In the genomic region with DNA sequence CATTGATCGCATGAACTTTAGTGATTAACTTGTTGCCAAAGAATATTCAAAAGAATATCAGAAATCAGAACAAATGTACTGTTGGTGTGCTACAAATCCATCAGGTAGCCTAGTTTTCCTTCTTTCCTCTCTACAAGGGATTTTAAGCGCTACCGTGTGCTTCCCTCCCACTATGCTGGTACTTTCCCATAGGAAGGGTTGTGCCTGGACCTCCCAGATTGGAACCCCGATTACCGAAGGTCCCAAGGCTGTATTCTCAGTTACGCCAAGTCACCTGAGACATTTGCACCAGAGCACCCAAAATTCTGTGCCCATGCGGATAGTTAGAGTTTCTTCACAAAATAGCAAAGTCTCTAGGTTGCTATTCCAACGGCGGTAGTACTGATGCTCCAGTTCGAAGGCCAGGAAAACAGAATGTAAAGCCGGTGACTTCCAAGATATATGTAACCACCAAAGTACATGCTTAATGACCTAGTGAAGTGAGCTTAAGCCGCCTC, we compare ENCODE assay signal across 8 cellular contexts. TPM values are rescaled to one million over a fixed set of nuclear protein-coding genes. Genes with fewer than 3 reads are reported as not detected.
DNase-seq lines count a peak whose midpoint lies in the region; TF ChIP-seq lines count a peak whose summit lies in the region.

No MANE protein-coding gene starts in this region.

- H3K9me3 ChIP-seq in Caco-2 (no peaks in the 10 kb centered on the region; the same call in 1 of the 2 replicates), WERI-Rb-1 (ENCODE audit: severe bottlenecking) (no peaks in the 10 kb centered on the region), right atrium auricular region (no peaks in the 10 kb centered on the region), smooth muscle cell (replicated peaks; ENCODE audit: low read depth) (no peaks in the 10 kb centered on the region)

- H3K79me2 ChIP-seq in smooth muscle cell (ENCODE audit: low read depth), result peaks cover 31% of the 10 kb centered on the region

- CTCF ChIA-PET in Caco-2 (lab: Charles Lee), result interaction anchor here (0.9 to 2.1 kb wide), 7 partner anchors 15 to 284 kb away, joined by 3 to 18 read pairs (median 4); no protein-coding TSS in a partner anchor

- H3K4me1 ChIP-seq in Caco-2 (no peaks in the 10 kb centered on the region; the same call in 1 of the 2 replicates), right atrium auricular region (peaks cover 0 to 20% of the 10 kb centered on the region in 2 donors), smooth muscle cell (ENCODE audit: low read depth) (peaks cover 12% of the 10 kb centered on the region)

- TSS peak; percentile 93 for BruUV-seq in Caco-2 (replicated peaks; lab: Mats Ljungman, UMichigan)

- peak overlapping the region; percentile 98 for H3K4me3 ChIP-seq in Caco-2 (ENCODE audit: low read depth, low read length)
- H3K4me3 ChIP-seq in HFF-Myc (replicated peaks; ENCODE audit: low read depth, low read length), result peak overlapping the region; percentile 62
- H3K4me3 ChIP-seq in WERI-Rb-1 (ENCODE audit: low read depth, low read length), result peak overlapping the region; percentile 88
- H3K4me3 ChIP-seq in right atrium auricular region, result peak overlapping the region; percentile 80 to 99
- H3K4me3 ChIP-seq in smooth muscle cell, result peak overlapping the region; percentile 92

- peaks cover 25% of the 10 kb centered on the region for H3K36me3 Mint-ChIP-seq in Caco-2 (ENCODE audit: insufficient read depth, unreplicated experiment)

- peak overlapping the region; percentile 90 for H3K4me2 ChIP-seq in smooth muscle cell

- DNase-seq in Caco-2, result no peak
- no peak for DNase-seq in HFF-Myc (ENCODE audit: extremely low read depth, low read depth)
- DNase-seq in WERI-Rb-1, result no peak
- DNase-seq in right atrium auricular region (ENCODE audit: low spot score), result no peak
- no peak for DNase-seq in smooth muscle cell (lab: John Stamatoyannopoulos, UW; ENCODE audit: unreplicated experiment)
- DNase-seq in AG08396 (ENCODE audit: low spot score), result no peak
- no peak for DNase-seq in stimulated activated naive CD4-positive, alpha-beta T cell treated with Interleukin-2 at 50 U/mL for 16 hours (lab: John Stamatoyannopoulos, UW)
- no peak for DNase-seq in NCI-H187 (lab: John Stamatoyannopoulos, UW)

- H3K27me3 ChIP-seq in Caco-2 (replicated peaks; ENCODE audit: control insufficient read depth, insufficient read depth, low read length) (no peaks in the 10 kb centered on the region), WERI-Rb-1 (ENCODE audit: insufficient read depth, low read depth, severe bottlenecking) (no peaks in the 10 kb centered on the region), right atrium auricular region (no peaks in the 10 kb centered on the region), smooth muscle cell (ENCODE audit: low read depth) (peaks cover 17% of the 10 kb centered on the region)

- H3K9ac ChIP-seq in smooth muscle cell (ENCODE audit: low read depth), result peak overlapping the region; percentile 9

- no peaks in the 10 kb centered on the region for H3K9me3 Mint-ChIP-seq in Caco-2 (ENCODE audit: unreplicated experiment)

- no peaks in the 10 kb centered on the region for H3K27me3 Mint-ChIP-seq in Caco-2 (ENCODE audit: insufficient read depth, unreplicated experiment)

- H3K4me3 Mint-ChIP-seq in Caco-2 (ENCODE audit: unreplicated experiment), result peak overlapping the region; percentile 93

- H3K36me3 ChIP-seq in Caco-2 (ENCODE audit: control insufficient read depth, insufficient read depth, low read length), result no peaks in the 10 kb centered on the region
- peaks cover 23% of the 10 kb centered on the region for H3K36me3 ChIP-seq in WERI-Rb-1
- peaks cover 9% of the 10 kb centered on the region for H3K36me3 ChIP-seq in right atrium auricular region
- peaks cover 3% of the 10 kb centered on the region for H3K36me3 ChIP-seq in smooth muscle cell (ENCODE audit: low read depth)

- no peak for TF ChIP-seq CTCF in Caco-2 (IDR thresholded peaks at IDR 0.05; ENCODE audit: insufficient read depth in 1 of 2, low read depth in 1 of 2, low read length in 1 of 2, severe bottlenecking in 1 of 2, unreplicated experiment in 1 of 2)
- no peak for TF ChIP-seq CTCF in HFF-Myc (IDR thresholded peaks at IDR 0.05; ENCODE audit: low read depth, low read length, missing control alignments)
- TF ChIP-seq CTCF in WERI-Rb-1 (IDR thresholded peaks at IDR 0.05; ENCODE audit: low read depth, low read length), result no peak
- TF ChIP-seq CTCF in right atrium auricular region (IDR thresholded peaks at IDR 0.05), result no peak
- TF ChIP-seq CTCF in smooth muscle cell (IDR thresholded peaks at IDR 0.05; ENCODE audit: borderline replicate concordance, insufficient read depth, poor library complexity, severe bottlenecking), result no peak

- H2AFZ ChIP-seq in smooth muscle cell (ENCODE audit: low read depth), result peak overlapping the region; percentile 91

- H3K27ac ChIP-seq in WERI-Rb-1 (peak overlapping the region; percentile 94), right atrium auricular region (peak overlapping the region; percentile 92 to 94), smooth muscle cell (ENCODE audit: low read depth) (peak overlapping the region; percentile 69)

- H3K4me1 Mint-ChIP-seq in Caco-2 (ENCODE audit: low read depth, unreplicated experiment), result peaks cover 3% of the 10 kb centered on the region

- POLR2A ChIA-PET in Caco-2 (lab: Charles Lee), result interaction anchor here (0.8 to 1.0 kb wide), 5 partner anchors 58 to 201 kb away, joined by 3 to 6 read pairs (median 4); no protein-coding TSS in a partner anchor

- intact Hi-C loops in Caco-2 (cut with micrococcal nuclease; ENCODE audit: unreplicated experiment), result loop anchor here (1.0 to 2.0 kb wide), 4 partner anchors 55 to 201 kb away; partner anchors contain the start of gene BLOC1S6

- no peaks in the 10 kb centered on the region for H3F3A ChIP-seq in smooth muscle cell (ENCODE audit: low read depth)

- H4K20me1 ChIP-seq in smooth muscle cell (ENCODE audit: low read depth), result peaks cover 30% of the 10 kb centered on the region

- WGBS in smooth muscle cell (ENCODE audit: low lambda C conversion rate), result 9% methylated on average over 12 of the region's 12 CpGs

- H3K27ac Mint-ChIP-seq in Caco-2 (ENCODE audit: unreplicated experiment), result peak overlapping the region; percentile 86

RNA-seq across cellular contexts. Expression of gene GATM, which starts 23.4 kb away (rescaled TPM):
- 3.3 and 4.4 TPM in 2 replicates for total RNA-seq in Caco-2 (2022)
- 10 to 100 TPM; 36.0 to 38.2 TPM for total RNA-seq in right atrium auricular region
- 0.67 and 1.1 TPM in 2 replicates for total RNA-seq in smooth muscle cell
- polyA plus RNA-seq in smooth muscle cell, result 1.1 and 1.7 TPM in 2 replicates
